In genomic region chr6:41462980-41463930, GRCh38 we compare ENCODE assay signal across 8 cellular contexts.
DNase-seq lines count a peak whose midpoint lies in the region; ATAC-seq and TF ChIP-seq lines count a peak whose summit lies in the region.

No MANE protein-coding gene starts in this region.

- TF ChIP-seq POLR2A in gastrocnemius medialis (IDR thresholded peaks at IDR 0.05), result no peak

- H3K4me3 ChIP-seq in GM12864 (ENCODE audit: low read depth, low read length), result no peak overlapping the region
- H3K4me3 ChIP-seq in HL-60 (replicated peaks; ENCODE audit: insufficient read depth, low read length), result no peak overlapping the region
- no peak overlapping the region for H3K4me3 ChIP-seq in WERI-Rb-1 (ENCODE audit: low read depth, low read length)
- no peak overlapping the region for H3K4me3 ChIP-seq in gastrocnemius medialis
- no peak overlapping the region for H3K4me3 ChIP-seq in effector memory CD4-positive, alpha-beta T cell (ENCODE audit: insufficient read depth, low read depth, low read length, poor library complexity, severe bottlenecking)

- peak; percentile 78 for TF ChIP-seq CTCF in GM12864 (IDR thresholded peaks at IDR 0.05; ENCODE audit: low read depth, low read length, missing control alignments)
- peak; percentile 45 for TF ChIP-seq CTCF in HL-60 (IDR thresholded peaks at IDR 0.05; ENCODE audit: insufficient read depth, low read length)
- TF ChIP-seq CTCF in WERI-Rb-1 (IDR thresholded peaks at IDR 0.05; ENCODE audit: low read depth, low read length), result peak; percentile 88
- TF ChIP-seq CTCF in gastrocnemius medialis (IDR thresholded peaks at IDR 0.05 in 4 of 5, conservative IDR thresholded peaks at IDR 0.05 in 1 of 5), result peak in 4 of 5 experiments; percentile 59 to 70 (median 64)

- in situ Hi-C loops in gastrocnemius medialis (cut with MboI; ENCODE audit: low sequenced_read_pairs in 4 of 4), result loop anchor here in 3 of 4 donors (5.0 to 10.0 kb wide), 2 partner anchors 129 to 132 kb away; no protein-coding TSS in a partner anchor

- intact Hi-C loops in left cardiac atrium (cut with DNase I) (loop anchor here (1.0 to 2.0 kb wide), 2 partner anchors 129 to 130 kb away; no protein-coding TSS in a partner anchor), gastrocnemius medialis (cut with DNase I; ENCODE audit: low total_unique reads) (loop anchor here (1.0 kb wide), 1 partner anchor 129 kb away; no protein-coding TSS in a partner anchor)

- ATAC-seq in left cardiac atrium (peak; percentile 92 to 94), gastrocnemius medialis (peak; percentile 72 to 83), HG03039 (IDR thresholded peaks at IDR 0.05; ENCODE audit: unreplicated experiment) (no peak)

- H3K9me3 ChIP-seq in WERI-Rb-1 (ENCODE audit: severe bottlenecking) (no peaks in the 10 kb centered on the region), gastrocnemius medialis (no peaks in the 10 kb centered on the region)
- no peaks in the 10 kb centered on the region for H3K9me3 ChIP-seq in effector memory CD4-positive, alpha-beta T cell (ENCODE audit: control insufficient read depth, low read length)

- no peaks in the 10 kb centered on the region for H3K4me1 ChIP-seq in gastrocnemius medialis
- H3K4me1 ChIP-seq in effector memory CD4-positive, alpha-beta T cell (ENCODE audit: control insufficient read depth, insufficient read depth, low read length, poor library complexity, severe bottlenecking), result no peaks in the 10 kb centered on the region

- H3K27me3 ChIP-seq in HL-60 (ENCODE audit: insufficient read depth, poor library complexity, severe bottlenecking) (no peaks in the 10 kb centered on the region), WERI-Rb-1 (ENCODE audit: insufficient read depth, low read depth, severe bottlenecking) (peaks cover 7% of the 10 kb centered on the region), gastrocnemius medialis (peaks cover 0 to 8% (median 5%) of the 10 kb centered on the region in 3 donors)
- H3K27me3 ChIP-seq in effector memory CD4-positive, alpha-beta T cell (replicated peaks; ENCODE audit: control insufficient read depth, insufficient read depth, low read length, poor library complexity, severe bottlenecking), result no peaks in the 10 kb centered on the region

- no peaks in the 10 kb centered on the region for H3K36me3 ChIP-seq in WERI-Rb-1
- H3K36me3 ChIP-seq in gastrocnemius medialis, result no peaks in the 10 kb centered on the region
- H3K36me3 ChIP-seq in effector memory CD4-positive, alpha-beta T cell (ENCODE audit: control insufficient read depth, insufficient read depth, low read length), result no peaks in the 10 kb centered on the region

- DNase-seq in GM12864 (ENCODE audit: low read depth) (no peak), HL-60 (ENCODE audit: low read depth in 1 of 2, low spot score in 1 of 2) (peak in 1 of 2 experiments; percentile 18), WERI-Rb-1 (peak; percentile 93), left cardiac atrium (peak; percentile 74), gastrocnemius medialis (peak in 1 of 2 donors; percentile 46), NCI-H2227 (lab: John Stamatoyannopoulos, UW; ENCODE audit: unreplicated experiment) (no peak)
- no peak for DNase-seq in effector memory CD4-positive, alpha-beta T cell

- no peak overlapping the region for H3K27ac ChIP-seq in HL-60 (replicated peaks)
- no peak overlapping the region for H3K27ac ChIP-seq in WERI-Rb-1
- no peak overlapping the region for H3K27ac ChIP-seq in gastrocnemius medialis
- H3K27ac ChIP-seq in effector memory CD4-positive, alpha-beta T cell (ENCODE audit: insufficient read depth, low read length, poor library complexity, severe bottlenecking), result no peak overlapping the region

Comparison
In these comparisons a context has a peak if more than half of its experiments do, and no peak if none do; other contexts are left out.
1. DNase-seq: peak in WERI-Rb-1 (single experiment) and left cardiac atrium (single experiment); none in GM12864 (single experiment), effector memory CD4-positive, alpha-beta T cell (0 of 3) and NCI-H2227 (single experiment).
2. Peak in every context shown above with its lines, with median percentiles within 50 percentile points of each other: CTCF ChIP-seq.